In genomic region chr19:47514869-47515588, GRCh38 we compare ENCODE assay signal across 1 cellular context.
TF ChIP-seq lines count a peak whose summit lies in the region.

Gene NAPA, minus strand, starts transcription at chr19:47515063. Its CDS starts 123 bp downstream, at chr19:47514940.

TF ChIP-seq in GM12878, 131 proteins besides CTCF, POLR2A, EP300 and RAD21 (continued from another document and continues in another):
- TF ChIP-seq, protein P1, sequence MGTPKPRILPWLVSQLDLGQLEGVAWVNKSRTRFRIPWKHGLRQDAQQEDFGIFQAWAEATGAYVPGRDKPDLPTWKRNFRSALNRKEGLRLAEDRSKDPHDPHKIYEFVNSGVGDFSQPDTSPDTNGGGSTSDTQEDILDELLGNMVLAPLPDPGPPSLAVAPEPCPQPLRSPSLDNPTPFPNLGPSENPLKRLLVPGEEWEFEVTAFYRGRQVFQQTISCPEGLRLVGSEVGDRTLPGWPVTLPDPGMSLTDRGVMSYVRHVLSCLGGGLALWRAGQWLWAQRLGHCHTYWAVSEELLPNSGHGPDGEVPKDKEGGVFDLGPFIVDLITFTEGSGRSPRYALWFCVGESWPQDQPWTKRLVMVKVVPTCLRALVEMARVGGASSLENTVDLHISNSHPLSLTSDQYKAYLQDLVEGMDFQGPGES (IDR thresholded peaks at IDR 0.05) = peak; percentile 25
- TF ChIP-seq STAT1 (conservative IDR thresholded peaks at IDR 0.05) (peak; percentile 100; the same call in 1 of the 2 replicates), JUND (IDR thresholded peaks at IDR 0.05; ENCODE audit: low read depth, low read length) (no peak), SIN3A (IDR thresholded peaks at IDR 0.05; ENCODE audit: low read depth, low read length) (peak; percentile 93), SRF (IDR thresholded peaks at IDR 0.05; ENCODE audit: low read depth in 2 of 2, low read length in 2 of 2) (no peak), ELK1 (IDR thresholded peaks at IDR 0.05; ENCODE audit: low read depth, low read length) (peak; percentile 28; the same call in 1 of the 2 replicates), HCFC1 (IDR thresholded peaks at IDR 0.05; ENCODE audit: low read length) (peak; percentile 38; the same call in 1 of the 2 replicates), HSF1 (IDR thresholded peaks at IDR 0.05; ENCODE audit: low read depth, low read length) (no peak), POLR2AphosphoS2 (IDR thresholded peaks at IDR 0.05; ENCODE audit: low read depth, low read length) (0 out of 2 replicates have a peak, but pooled peaks have one; percentile 34), BACH1 (IDR thresholded peaks at IDR 0.05; ENCODE audit: borderline replicate concordance) (peak; percentile 40), NR2C2 (IDR thresholded peaks at IDR 0.05; ENCODE audit: borderline replicate concordance, control insufficient read depth, insufficient read length, low read depth) (no peak), MYC (IDR thresholded peaks at IDR 0.05; ENCODE audit: insufficient read depth, insufficient read length, insufficient replicate concordance, low read length, severe bottlenecking) (no peak), NBN (IDR thresholded peaks at IDR 0.05) (no peak), TBL1XR1 (IDR thresholded peaks at IDR 0.05; ENCODE audit: low read depth, low read length) (0 out of 2 replicates have a peak, but pooled peaks have one; percentile 13), IRF4 (IDR thresholded peaks at IDR 0.05; ENCODE audit: low read depth, low read length) (peak; percentile 56; the same call in 1 of the 2 replicates), ZNF592 (IDR thresholded peaks at IDR 0.05) (no peak), ATF2 (IDR thresholded peaks at IDR 0.05; ENCODE audit: low read length) (no peak), FOS (IDR thresholded peaks at IDR 0.05; ENCODE audit: borderline replicate concordance, extremely low read depth, insufficient read length) (peak; percentile 34), E2F8 (IDR thresholded peaks at IDR 0.05; ENCODE audit: low read depth, partially characterized antibody) (peak; percentile 52), SREBF1 (IDR thresholded peaks at IDR 0.05; ENCODE audit: low read length) (peak; percentile 37; the same call in 1 of the 2 replicates), BMI1 (IDR thresholded peaks at IDR 0.05; ENCODE audit: borderline replicate concordance) (no peak), CUX1 (IDR thresholded peaks at IDR 0.05; ENCODE audit: insufficient replicate concordance, low read depth, low read length) (no peak), EED (IDR thresholded peaks at IDR 0.05; ENCODE audit: low read depth) (peak; percentile 84), MXI1 (IDR thresholded peaks at IDR 0.05; ENCODE audit: low read depth, low read length) (peak; percentile 85), MTA2 (IDR thresholded peaks at IDR 0.05; ENCODE audit: low read depth) (no peak), PML (IDR thresholded peaks at IDR 0.05; ENCODE audit: low read length) (no peak; the same call in 1 of the 2 replicates)
- TF ChIP-seq, protein P2, sequence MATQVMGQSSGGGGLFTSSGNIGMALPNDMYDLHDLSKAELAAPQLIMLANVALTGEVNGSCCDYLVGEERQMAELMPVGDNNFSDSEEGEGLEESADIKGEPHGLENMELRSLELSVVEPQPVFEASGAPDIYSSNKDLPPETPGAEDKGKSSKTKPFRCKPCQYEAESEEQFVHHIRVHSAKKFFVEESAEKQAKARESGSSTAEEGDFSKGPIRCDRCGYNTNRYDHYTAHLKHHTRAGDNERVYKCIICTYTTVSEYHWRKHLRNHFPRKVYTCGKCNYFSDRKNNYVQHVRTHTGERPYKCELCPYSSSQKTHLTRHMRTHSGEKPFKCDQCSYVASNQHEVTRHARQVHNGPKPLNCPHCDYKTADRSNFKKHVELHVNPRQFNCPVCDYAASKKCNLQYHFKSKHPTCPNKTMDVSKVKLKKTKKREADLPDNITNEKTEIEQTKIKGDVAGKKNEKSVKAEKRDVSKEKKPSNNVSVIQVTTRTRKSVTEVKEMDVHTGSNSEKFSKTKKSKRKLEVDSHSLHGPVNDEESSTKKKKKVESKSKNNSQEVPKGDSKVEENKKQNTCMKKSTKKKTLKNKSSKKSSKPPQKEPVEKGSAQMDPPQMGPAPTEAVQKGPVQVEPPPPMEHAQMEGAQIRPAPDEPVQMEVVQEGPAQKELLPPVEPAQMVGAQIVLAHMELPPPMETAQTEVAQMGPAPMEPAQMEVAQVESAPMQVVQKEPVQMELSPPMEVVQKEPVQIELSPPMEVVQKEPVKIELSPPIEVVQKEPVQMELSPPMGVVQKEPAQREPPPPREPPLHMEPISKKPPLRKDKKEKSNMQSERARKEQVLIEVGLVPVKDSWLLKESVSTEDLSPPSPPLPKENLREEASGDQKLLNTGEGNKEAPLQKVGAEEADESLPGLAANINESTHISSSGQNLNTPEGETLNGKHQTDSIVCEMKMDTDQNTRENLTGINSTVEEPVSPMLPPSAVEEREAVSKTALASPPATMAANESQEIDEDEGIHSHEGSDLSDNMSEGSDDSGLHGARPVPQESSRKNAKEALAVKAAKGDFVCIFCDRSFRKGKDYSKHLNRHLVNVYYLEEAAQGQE (IDR thresholded peaks at IDR 0.05; ENCODE audit: low read depth, low read length) = no peak
- TF ChIP-seq, protein P3, sequence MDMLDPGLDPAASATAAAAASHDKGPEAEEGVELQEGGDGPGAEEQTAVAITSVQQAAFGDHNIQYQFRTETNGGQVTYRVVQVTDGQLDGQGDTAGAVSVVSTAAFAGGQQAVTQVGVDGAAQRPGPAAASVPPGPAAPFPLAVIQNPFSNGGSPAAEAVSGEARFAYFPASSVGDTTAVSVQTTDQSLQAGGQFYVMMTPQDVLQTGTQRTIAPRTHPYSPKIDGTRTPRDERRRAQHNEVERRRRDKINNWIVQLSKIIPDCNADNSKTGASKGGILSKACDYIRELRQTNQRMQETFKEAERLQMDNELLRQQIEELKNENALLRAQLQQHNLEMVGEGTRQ (IDR thresholded peaks at IDR 0.05; ENCODE audit: borderline replicate concordance, low read depth, low read length) = peak; percentile 91
- TF ChIP-seq, protein P4, sequence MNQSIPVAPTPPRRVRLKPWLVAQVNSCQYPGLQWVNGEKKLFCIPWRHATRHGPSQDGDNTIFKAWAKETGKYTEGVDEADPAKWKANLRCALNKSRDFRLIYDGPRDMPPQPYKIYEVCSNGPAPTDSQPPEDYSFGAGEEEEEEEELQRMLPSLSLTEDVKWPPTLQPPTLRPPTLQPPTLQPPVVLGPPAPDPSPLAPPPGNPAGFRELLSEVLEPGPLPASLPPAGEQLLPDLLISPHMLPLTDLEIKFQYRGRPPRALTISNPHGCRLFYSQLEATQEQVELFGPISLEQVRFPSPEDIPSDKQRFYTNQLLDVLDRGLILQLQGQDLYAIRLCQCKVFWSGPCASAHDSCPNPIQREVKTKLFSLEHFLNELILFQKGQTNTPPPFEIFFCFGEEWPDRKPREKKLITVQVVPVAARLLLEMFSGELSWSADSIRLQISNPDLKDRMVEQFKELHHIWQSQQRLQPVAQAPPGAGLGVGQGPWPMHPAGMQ (IDR thresholded peaks at IDR 0.05; ENCODE audit: borderline replicate concordance) = no peak
